ENCODE assay signal across 1 cellular context in genomic region chr12:132554857-132555630, GRCh38.
TF ChIP-seq lines count a peak whose summit lies in the region.

No MANE protein-coding gene starts in this region.

TF ChIP-seq in WTC11, 78 proteins besides CTCF, POLR2A, EP300 and RAD21 (continued from another document):
- TF ChIP-seq ATF6 (CRISPR knock-in tag; IDR thresholded peaks at IDR 0.05) (no peak), PREB (CRISPR knock-in tag; IDR thresholded peaks at IDR 0.05; ENCODE audit: borderline replicate concordance) (no peak), HMGXB4 (CRISPR knock-in tag; IDR thresholded peaks at IDR 0.05) (no peak), CREB1 (CRISPR knock-in tag; IDR thresholded peaks at IDR 0.05) (no peak), ZMAT4 (CRISPR knock-in tag; IDR thresholded peaks at IDR 0.05) (no peak), USF2 (CRISPR knock-in tag; IDR thresholded peaks at IDR 0.05) (no peak), GABPB1 (CRISPR knock-in tag; IDR thresholded peaks at IDR 0.05) (no peak), ZNF263 (CRISPR knock-in tag; IDR thresholded peaks at IDR 0.05; ENCODE audit: low read depth) (no peak)
- TF ChIP-seq, protein P1, sequence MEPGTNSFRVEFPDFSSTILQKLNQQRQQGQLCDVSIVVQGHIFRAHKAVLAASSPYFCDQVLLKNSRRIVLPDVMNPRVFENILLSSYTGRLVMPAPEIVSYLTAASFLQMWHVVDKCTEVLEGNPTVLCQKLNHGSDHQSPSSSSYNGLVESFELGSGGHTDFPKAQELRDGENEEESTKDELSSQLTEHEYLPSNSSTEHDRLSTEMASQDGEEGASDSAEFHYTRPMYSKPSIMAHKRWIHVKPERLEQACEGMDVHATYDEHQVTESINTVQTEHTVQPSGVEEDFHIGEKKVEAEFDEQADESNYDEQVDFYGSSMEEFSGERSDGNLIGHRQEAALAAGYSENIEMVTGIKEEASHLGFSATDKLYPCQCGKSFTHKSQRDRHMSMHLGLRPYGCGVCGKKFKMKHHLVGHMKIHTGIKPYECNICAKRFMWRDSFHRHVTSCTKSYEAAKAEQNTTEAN (CRISPR knock-in tag; IDR thresholded peaks at IDR 0.05), result no peak
TF ChIP-seq in WTC11: peak in this region for 0.
